Comparison of ENCODE assay signal across 9 cellular contexts in genomic region chr14:63852271-63852816, GRCh38. TPM values are rescaled to one million over a fixed set of nuclear protein-coding genes. Genes with fewer than 3 reads are reported as not detected.
A peak's percentile ranks its signal among the peaks of the same experiment; 100 is the strongest.
DNase-seq lines count a peak whose midpoint lies in the region; ATAC-seq and TF ChIP-seq lines count a peak whose summit lies in the region.
"Had no signal": no experiment of that assay in that cellular context is flagged by ENCODE, and none has a peak within 500 bp of the region (broad histone marks: within the 10 kb centered on the region; RNA-seq: fewer than 3 reads in every experiment).

No MANE protein-coding gene starts in this region.

- DNase-seq in left ventricle myocardium inferior (no peak), Right ventricle myocardium inferior (ENCODE audit: missing footprints) (no peak), NCI-H1105 (lab: John Stamatoyannopoulos, UW) (peak; percentile 36), astrocyte of the cerebellum (ENCODE audit: low read depth) (no peak), lower leg skin (ENCODE audit: low spot score in 2 of 2) (peak in 1 of 2 donors; percentile 86), upper lobe of right lung (no peak), ureter (ENCODE audit: low spot score) (no peak), amniotic stem cell (lab: John Stamatoyannopoulos, UW) (no peak)

- in situ Hi-C loops in astrocyte of the cerebellum (cut with HindIII; ENCODE audit: low sequenced_read_pairs), result no loop called here

- H3K36me3 ChIP-seq in left ventricle myocardium inferior, result no peaks in the 10 kb centered on the region
- no peaks in the 10 kb centered on the region for H3K36me3 ChIP-seq in upper lobe of right lung

- H3K4me3 ChIP-seq in left ventricle myocardium inferior (peak overlapping the region; percentile 91), astrocyte of the cerebellum (ENCODE audit: low read depth, low read length) (peak overlapping the region; percentile 60), lower leg skin (ENCODE audit: low read depth, poor library complexity, severe bottlenecking) (peak overlapping the region; percentile 77), upper lobe of right lung (peak overlapping the region; percentile 74)

- no peak for ATAC-seq in Right ventricle myocardium inferior
- ATAC-seq in upper lobe of right lung, result peak; percentile 7

- no peak for TF ChIP-seq POLR2A in lower leg skin (IDR thresholded peaks at IDR 0.05)

- TF ChIP-seq CTCF in left ventricle myocardium inferior (IDR thresholded peaks at IDR 0.05; ENCODE audit: borderline replicate concordance) (no peak), astrocyte of the cerebellum (IDR thresholded peaks at IDR 0.05; ENCODE audit: low read depth, low read length, missing control alignments) (no peak), lower leg skin (IDR thresholded peaks at IDR 0.05) (no peak), upper lobe of right lung (IDR thresholded peaks at IDR 0.05) (no peak)

- H3K27me3 ChIP-seq in left ventricle myocardium inferior (ENCODE audit: low read depth) (no peaks in the 10 kb centered on the region), upper lobe of right lung (no peaks in the 10 kb centered on the region)

- WGBS in lower leg skin, 2 donors, result 21 to 22% methylated on average over 14 to 18 of the region's 18 CpGs

- intact Hi-C loops in left ventricle myocardium inferior (cut with micrococcal nuclease), result no loop called here
- intact Hi-C loops in Right ventricle myocardium inferior (cut with DNase I), result loop anchor here (1.0 to 2.0 kb wide), 2 partner anchors 44 to 100 kb away; no protein-coding TSS in a partner anchor
- intact Hi-C loops in lower leg skin (cut with DNase I; ENCODE audit: low total_unique reads), result no loop called here
- intact Hi-C loops in upper lobe of right lung (cut with DNase I), result no loop called here

- H3K4me1 ChIP-seq in left ventricle myocardium inferior (peaks cover 59% of the 10 kb centered on the region), upper lobe of right lung (peaks cover 19% of the 10 kb centered on the region)

- no peaks in the 10 kb centered on the region for H3K9me3 ChIP-seq in left ventricle myocardium inferior (replicated peaks)
- no peaks in the 10 kb centered on the region for H3K9me3 ChIP-seq in upper lobe of right lung
- H3K9me3 ChIP-seq: neutrophil had no signal

- peak overlapping the region; percentile 96 for H3K27ac ChIP-seq in left ventricle myocardium inferior (replicated peaks)
- H3K27ac ChIP-seq in upper lobe of right lung, result peak overlapping the region; percentile 74
- H3K27ac ChIP-seq: neutrophil had no signal

RNA-seq across cellular contexts. Expression of gene SYNE2, which starts 0.5 kb away (rescaled TPM):
- total RNA-seq in left ventricle myocardium inferior (186 TPM), Right ventricle myocardium inferior (191 TPM), lower leg skin (100 to 1,000 TPM; 200 to 479 (median 232) TPM), upper lobe of right lung (121 TPM), ureter (113 TPM)
